In the genomic region with DNA sequence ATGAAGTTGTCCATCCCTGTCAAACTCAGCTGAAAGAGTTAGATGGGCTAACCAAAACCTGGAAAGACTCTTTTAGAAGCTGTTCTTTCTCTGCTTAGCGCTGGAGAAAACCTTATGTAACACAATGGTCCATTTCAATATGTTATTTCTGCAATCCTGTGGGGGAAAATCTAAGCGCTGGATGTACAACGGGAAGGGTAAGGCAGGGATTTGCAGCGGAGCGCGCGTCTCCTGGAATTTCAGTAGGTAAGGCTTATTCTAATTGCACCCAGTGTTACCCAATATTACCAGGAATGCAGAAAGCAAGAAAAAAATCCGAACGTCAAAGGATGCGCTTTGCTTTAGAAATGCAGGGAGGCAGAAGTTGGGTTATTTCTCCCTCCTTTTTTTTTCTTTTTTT, we compare ENCODE assay signal across 10 cellular contexts. TPM values are rescaled to one million over a fixed set of nuclear protein-coding genes. Genes with fewer than 3 reads are reported as not detected.
A peak's percentile ranks its signal among the peaks of the same experiment; 100 is the strongest.
DNase-seq lines count a peak whose midpoint lies in the region; TF ChIP-seq lines count a peak whose summit lies in the region.
"Had no signal": no experiment of that assay in that cellular context is flagged by ENCODE, and none has a peak within 500 bp of the region (broad histone marks: within the 10 kb centered on the region; RNA-seq: fewer than 3 reads in every experiment).

No MANE protein-coding gene starts in this region.

- 50 to 63% (median 56%) methylated on average over 10 of the region's 10 CpGs for WGBS in spleen, 5 donors

- TF ChIP-seq POLR2A in spleen (IDR thresholded peaks at IDR 0.05) = no peak

- TF ChIP-seq CTCF in kidney epithelial cell (IDR thresholded peaks at IDR 0.05; ENCODE audit: insufficient read depth, low read length, poor library complexity, severe bottlenecking) (no peak), spleen (IDR thresholded peaks at IDR 0.05 in 8 of 11, conservative IDR thresholded peaks at IDR 0.05 in 3 of 11) (no peak)

- no peaks in the 10 kb centered on the region for H3K9me3 ChIP-seq in spleen
- H3K9me3 ChIP-seq: MG63 had no signal

- DNase-seq in HT-29 (ENCODE audit: low spot score) (peak; percentile 14), astrocyte of the hippocampus (ENCODE audit: low read depth, low spot score) (peak; percentile 15), kidney epithelial cell (ENCODE audit: low read depth) (no peak), spleen (no peak), NCI-H2081 treated with DMSO at 0.1 percent for 48 hours (lab: John Stamatoyannopoulos, UW) (no peak), NCI-H146 (lab: John Stamatoyannopoulos, UW) (no peak)
- no peak for DNase-seq in effector CD4-positive, alpha-beta T cell
- DNase-seq: activated CD4-positive, alpha-beta T cell treated with anti-CD3 and anti-CD28 coated beads, Interleukin-2, amount 50 U/mL, for 48 hours; MG63; NCI-H82 had no signal

- H3K36me3 ChIP-seq in kidney epithelial cell (ENCODE audit: control insufficient read depth, insufficient read depth, low read length) (no peaks in the 10 kb centered on the region), spleen (no peaks in the 10 kb centered on the region)
- H3K36me3 ChIP-seq: MG63 had no signal

- H3K27me3 ChIP-seq in kidney epithelial cell (ENCODE audit: control insufficient read depth, insufficient read depth, low read length) (peaks cover 4% of the 10 kb centered on the region), spleen (replicated peaks in 1 of 7) (peaks cover 0 to 42% (median 13%) of the 10 kb centered on the region in 7 donors)
- H3K27me3 ChIP-seq: MG63 had no signal

- intact Hi-C loops in spleen (cut with DNase I; ENCODE audit: low total_unique reads) = loop anchor here (5.0 kb wide), 1 partner anchor 844 kb away; no protein-coding TSS in a partner anchor

- H3K4me3 ChIP-seq in kidney epithelial cell (ENCODE audit: low read depth, low read length) = peak overlapping the region; percentile 49
- peak overlapping the region in 6 of 8 donors; percentile 54 to 89 (median 65) for H3K4me3 ChIP-seq in spleen
- H3K4me3 ChIP-seq: MG63 had no signal

- no peak overlapping the region for H3K27ac ChIP-seq in spleen

- peaks cover 0 to 77% (median 38%) of the 10 kb centered on the region in 6 donors for H3K4me1 ChIP-seq in spleen

RNA-seq across cellular contexts. Expression of a gene that starts 2.0 kb away (rescaled TPM):
- total RNA-seq in HT-29 (2014; rRNA removed; shearing (Covaris generic)) = 53.5 and 64.6 TPM in 2 replicates
- total RNA-seq in kidney epithelial cell = 2.4 and 3.6 TPM in 2 replicates
- 1 to 10 TPM; 2.6 to 7.4 (median 3.4) TPM for total RNA-seq in spleen
- 1 to 10 TPM; 1.8 to 4.7 (median 2.3) TPM for polyA plus RNA-seq in spleen

Comparison
In these comparisons a context has a peak if more than half of its experiments do, and no peak if none do; other contexts are left out.
1. DNase-seq: peak in HT-29 (single experiment) and astrocyte of the hippocampus (single experiment); none in kidney epithelial cell (single experiment), spleen (single experiment), NCI-H2081 treated with DMSO at 0.1 percent for 48 hours (single experiment), NCI-H146 (single experiment) and effector CD4-positive, alpha-beta T cell (single experiment).